In the genomic region with DNA sequence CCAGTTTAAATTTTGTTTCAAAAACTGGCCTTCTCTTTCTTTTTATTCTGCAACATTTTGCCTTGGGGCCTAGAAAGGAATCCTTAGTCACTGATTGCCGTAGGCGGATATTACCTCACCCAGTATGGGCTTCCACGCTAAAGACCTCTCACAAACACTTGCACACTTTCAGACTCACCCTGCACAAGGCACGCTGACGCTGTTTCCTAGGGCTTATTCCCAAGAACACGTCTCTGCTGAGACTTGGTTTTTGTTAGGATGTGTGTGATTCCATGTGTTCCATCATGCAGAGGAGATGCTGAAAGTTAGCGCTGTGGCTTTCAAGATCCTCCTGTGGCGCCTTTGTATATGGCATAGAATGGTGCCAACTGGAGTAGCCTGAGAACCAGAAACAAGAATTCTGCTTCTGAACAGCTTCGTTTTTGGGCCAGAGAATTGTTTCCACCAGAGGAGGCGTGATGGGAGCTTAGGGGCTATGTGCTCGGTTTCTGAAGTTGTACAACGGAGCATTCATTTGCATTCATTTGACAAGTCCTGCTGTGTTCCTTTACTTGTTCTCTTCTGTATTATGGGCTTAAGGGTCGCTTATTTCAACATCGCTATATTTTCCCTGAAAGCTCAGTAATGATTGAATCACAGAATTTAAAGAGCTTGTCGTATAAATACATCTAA, we compare ENCODE assay signal across 15 cellular contexts.
DNase-seq lines count a peak whose midpoint lies in the region; ATAC-seq and TF ChIP-seq lines count a peak whose summit lies in the region.
"Had no signal": no experiment of that assay in that cellular context is flagged by ENCODE, and none has a peak within 500 bp of the region (broad histone marks: within the 10 kb centered on the region; RNA-seq: fewer than 3 reads in every experiment).

No MANE protein-coding gene starts in this region.

- intact Hi-C loops in tibial artery (cut with DNase I; ENCODE audit: low total_unique reads): no loop called here

- H3K27me3 ChIP-seq in neutrophil (no peaks in the 10 kb centered on the region), tibial artery (no peaks in the 10 kb centered on the region)
- H3K27me3 ChIP-seq: esophagus squamous epithelium, ovary had no signal

- peak; percentile 36 for DNase-seq in EL
- no peak for DNase-seq in T-helper 17 cell
- peak; percentile 68 for DNase-seq in foreskin melanocyte
- DNase-seq in NCI-H526 treated with DMSO at 0.1 percent for 48 hours (lab: John Stamatoyannopoulos, UW): no peak
- DNase-seq in GOT3 (lab: John Stamatoyannopoulos, UW): no peak
- DNase-seq in tibial artery: no peak
- DNase-seq in stimulated activated CD4-positive, alpha-beta T cell treated with anti-CD3 and anti-CD28 coated beads, Interleukin-1b, Interleukin-23, amount 100 ng/mL, for 48 hours: no peak
- DNase-seq: activated CD8-positive, alpha-beta memory T cell treated with anti-CD3 and anti-CD28 coated beads, Interleukin-2, amount 50 U/mL, for 4 hours; activated naive CD4-positive, alpha-beta T cell treated with anti-CD3 and anti-CD28 coated beads, Interleukin-2, amount 10 ng/mL, durations not matched to agents 7 days and 5 days; esophagus squamous epithelium; NCI-H226; ovary had no signal

- H3K9me3 ChIP-seq in T-helper 17 cell (ENCODE audit: control insufficient read depth, low read length, poor library complexity, severe bottlenecking) (no peaks in the 10 kb centered on the region), neutrophil (no peaks in the 10 kb centered on the region), tibial artery (no peaks in the 10 kb centered on the region)
- H3K9me3 ChIP-seq: esophagus squamous epithelium, ovary had no signal

- H3K27ac ChIP-seq in neutrophil (peak overlapping the region; percentile 43), tibial artery (no peak overlapping the region)
- H3K27ac ChIP-seq: esophagus squamous epithelium, ovary had no signal

- no peak overlapping the region for H3K4me3 Mint-ChIP-seq in T-helper 17 cell
- H3K4me3 Mint-ChIP-seq: activated naive CD4-positive, alpha-beta T cell treated with anti-CD3 and anti-CD28 coated beads, Interleukin-2, amount 10 ng/mL, durations not matched to agents 7 days and 5 days; IgD-negative memory B cell had no signal

- H3K4me1 ChIP-seq in neutrophil (ENCODE audit: control insufficient read depth in 1 of 2, insufficient read depth in 1 of 2, low read depth in 1 of 2, low read length in 1 of 2) (peaks cover 42 to 63% of the 10 kb centered on the region in 2 experiments), tibial artery (peaks cover 0 to 11% (median 4%) of the 10 kb centered on the region in 4 donors)

- peak overlapping the region; percentile 77 for H3K27ac Mint-ChIP-seq in T-helper 17 cell
- H3K27ac Mint-ChIP-seq: activated naive CD4-positive, alpha-beta T cell treated with anti-CD3 and anti-CD28 coated beads, Interleukin-2, amount 10 ng/mL, durations not matched to agents 7 days and 5 days; IgD-negative memory B cell had no signal

- H3K4me3 ChIP-seq in neutrophil (ENCODE audit: low read depth in 1 of 2, low read length in 1 of 2): no peak overlapping the region
- H3K4me3 ChIP-seq in tibial artery: no peak overlapping the region
- H3K4me3 ChIP-seq: esophagus squamous epithelium, lung, ovary had no signal

- H3K36me3 ChIP-seq in neutrophil (no peaks in the 10 kb centered on the region), tibial artery (no peaks in the 10 kb centered on the region)
- H3K36me3 ChIP-seq: esophagus squamous epithelium, ovary had no signal

- TF ChIP-seq CTCF in neutrophil (IDR thresholded peaks at IDR 0.05) (no peak), tibial artery (IDR thresholded peaks at IDR 0.05) (no peak)

- ATAC-seq in T-helper 17 cell: no peak

- peaks cover 8% of the 10 kb centered on the region for H3K36me3 Mint-ChIP-seq in T-helper 17 cell (ENCODE audit: low read depth)

- H3K4me1 Mint-ChIP-seq in T-helper 17 cell: peaks cover 32% of the 10 kb centered on the region

- H3K27me3 Mint-ChIP-seq in T-helper 17 cell: no peaks in the 10 kb centered on the region
- H3K27me3 Mint-ChIP-seq: activated naive CD4-positive, alpha-beta T cell treated with anti-CD3 and anti-CD28 coated beads, Interleukin-2, amount 10 ng/mL, durations not matched to agents 7 days and 5 days had no signal

Comparison
In these comparisons a context has a peak if more than half of its experiments do, and no peak if none do; other contexts are left out.
1. DNase-seq: peak in EL (single experiment) and foreskin melanocyte (single experiment); none in T-helper 17 cell (0 of 3), NCI-H526 treated with DMSO at 0.1 percent for 48 hours (single experiment), GOT3 (single experiment), tibial artery (0 of 2) and stimulated activated CD4-positive, alpha-beta T cell treated with anti-CD3 and anti-CD28 coated beads, Interleukin-1b, Interleukin-23, amount 100 ng/mL, for 48 hours (single experiment).